10 cellular contexts compared by ENCODE assay signal in genomic region chr6:137722749-137723272, GRCh38.
DNase-seq lines count a peak whose midpoint lies in the region; ATAC-seq and TF ChIP-seq lines count a peak whose summit lies in the region.
"Had no signal": no experiment of that assay in that cellular context is flagged by ENCODE, and none has a peak within 500 bp of the region (broad histone marks: within the 10 kb centered on the region; RNA-seq: fewer than 3 reads in every experiment).

No MANE protein-coding gene starts in this region.

- H3K36me3 ChIP-seq in BE2C, result no peaks in the 10 kb centered on the region
- H3K36me3 ChIP-seq: neural progenitor cell had no signal

- H3K4me3 ChIP-seq in BE2C (ENCODE audit: low read depth, low read length), result no peak overlapping the region
- H3K4me3 ChIP-seq: neural progenitor cell had no signal

- DNase-seq in AML-193 (lab: John Stamatoyannopoulos, UW), result peak; percentile 62 to 73
- DNase-seq in OCI-M1 (lab: John Stamatoyannopoulos, UW), result peak; percentile 98
- no peak for DNase-seq in left lobe of liver (ENCODE audit: low spot score)
- no peak for DNase-seq in BE2C
- no peak for DNase-seq in DMS114 treated with DMSO at 0.1 percent for 48 hours (lab: John Stamatoyannopoulos, UW; ENCODE audit: unreplicated experiment)
- DNase-seq: cerebellar nuclear complex had no signal

- H3K27me3 ChIP-seq in BE2C, result no peaks in the 10 kb centered on the region; the same call in 1 of the 2 replicates
- H3K27me3 ChIP-seq: neural progenitor cell had no signal

- no peak for TF ChIP-seq CTCF in BE2C (IDR thresholded peaks at IDR 0.05; ENCODE audit: low read depth, low read length)

- peak; percentile 63 for ATAC-seq in GM18858 (IDR thresholded peaks at IDR 0.05; ENCODE audit: unreplicated experiment)
- peak; percentile 20 for ATAC-seq in left lobe of liver
- ATAC-seq in HG02938 (IDR thresholded peaks at IDR 0.05; ENCODE audit: unreplicated experiment), result no peak
- no peak for ATAC-seq in HG03521 (IDR thresholded peaks at IDR 0.05; ENCODE audit: unreplicated experiment)

- no peaks in the 10 kb centered on the region for H3K4me1 ChIP-seq in BE2C
- H3K4me1 ChIP-seq: neural progenitor cell had no signal

- no peaks in the 10 kb centered on the region for H3K9me3 ChIP-seq in BE2C

Comparison
In these comparisons a context has a peak if more than half of its experiments do, and no peak if none do; other contexts are left out.
1. DNase-seq: peak in AML-193 (2 of 2) and OCI-M1 (single experiment); none in left lobe of liver (single experiment), BE2C (single experiment) and DMS114 treated with DMSO at 0.1 percent for 48 hours (single experiment).
2. ATAC-seq: peak in GM18858 (single experiment) and left lobe of liver (single experiment); none in HG02938 (single experiment) and HG03521 (single experiment).